Comparison of ENCODE assay signal across 12 cellular contexts in the genomic region with DNA sequence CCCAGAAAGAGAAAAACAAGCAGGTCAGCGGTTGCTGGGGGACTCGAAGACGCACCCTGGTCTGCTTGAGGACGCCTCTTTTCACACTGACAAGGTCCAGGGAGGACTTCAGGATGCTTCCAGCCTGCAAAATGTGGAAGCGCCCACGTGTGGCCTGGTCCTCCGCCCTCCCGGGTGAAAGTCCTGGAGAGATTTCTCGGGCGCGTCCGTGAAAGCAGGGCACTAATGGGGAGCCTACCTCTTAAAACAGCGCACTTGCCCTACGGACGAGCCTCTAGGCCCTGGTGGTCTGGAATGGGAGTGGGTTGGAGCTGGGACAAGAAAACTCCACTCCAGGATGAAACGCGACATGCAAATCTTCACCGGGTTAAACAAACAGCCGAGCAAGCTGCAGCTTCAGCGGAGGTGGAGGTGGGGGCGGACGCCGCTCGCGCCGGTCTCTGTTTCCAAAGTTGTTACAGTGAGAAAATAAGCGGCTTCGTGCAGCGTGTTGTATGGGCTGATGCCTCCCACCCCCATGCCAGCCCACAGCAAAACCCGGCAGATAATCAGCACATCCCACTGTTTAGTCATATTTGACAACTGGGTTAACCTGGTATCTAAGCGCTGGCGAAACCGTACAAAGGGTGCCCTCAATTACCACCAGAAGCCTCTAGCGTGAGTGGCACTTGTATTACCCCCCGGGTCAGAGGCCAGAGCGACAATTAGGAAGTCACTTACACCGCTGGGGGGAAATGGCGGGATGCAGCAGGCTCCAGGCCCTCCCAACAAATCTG. TPM values are rescaled to one million over a fixed set of nuclear protein-coding genes. Genes with fewer than 3 reads are reported as not detected.
DNase-seq lines count a peak whose midpoint lies in the region; ATAC-seq and TF ChIP-seq lines count a peak whose summit lies in the region.
"Had no signal": no experiment of that assay in that cellular context is flagged by ENCODE, and none has a peak within 500 bp of the region (broad histone marks: within the 10 kb centered on the region; RNA-seq: fewer than 3 reads in every experiment).

No MANE protein-coding gene starts in this region.

- H3K4me3 ChIP-seq in iPS-20b (ENCODE audit: low read length) = peak overlapping the region; percentile 44
- H3K4me3 ChIP-seq: testis had no signal

- no peak for ATAC-seq in Right ventricle myocardium superior (ENCODE audit: poor library complexity)
- ATAC-seq in GM18858 (IDR thresholded peaks at IDR 0.05; ENCODE audit: unreplicated experiment) = no peak
- ATAC-seq in HG03565 (IDR thresholded peaks at IDR 0.05; ENCODE audit: unreplicated experiment) = no peak
- no peak for ATAC-seq in GM18505 (IDR thresholded peaks at IDR 0.05; ENCODE audit: unreplicated experiment)

- no peaks in the 10 kb centered on the region for H3K36me3 ChIP-seq in iPS-20b (ENCODE audit: insufficient read depth, low read depth, low read length)

- no peaks in the 10 kb centered on the region for H3K9me3 ChIP-seq in iPS-20b (ENCODE audit: insufficient read depth, low read depth, low read length)
- H3K9me3 ChIP-seq: testis had no signal

- peaks cover 100% of the 10 kb centered on the region for H3K27me3 ChIP-seq in iPS-20b (ENCODE audit: insufficient read depth, low read length)

- TF ChIP-seq POLR2A in GM18505 (IDR thresholded peaks at IDR 0.05; ENCODE audit: borderline replicate concordance, extremely low read depth, insufficient read depth, insufficient read length) = no peak

- intact Hi-C loops in Right ventricle myocardium superior (cut with DNase I) = loop anchor here (10.0 kb wide), 1 partner anchor 89 kb away; a partner anchor contains a TSS

- peak; percentile 27 for DNase-seq in stimulated activated CD4-positive, alpha-beta T cell treated with anti-CD3 and anti-CD28 coated beads, Interleukin-4, amount 100 ng/mL, for 1 hour
- DNase-seq in stimulated activated CD4-positive, alpha-beta T cell treated with anti-CD3 and anti-CD28 coated beads, Interleukin-1b, Interleukin-23, amount 100 ng/mL, for 48 hours = no peak
- peak; percentile 69 for DNase-seq in activated CD8-positive, alpha-beta memory T cell treated with anti-CD3 and anti-CD28 coated beads for 24 hours
- no peak for DNase-seq in Right ventricle myocardium superior
- DNase-seq: COR-L47, testis had no signal

- no peak overlapping the region for H3K9ac ChIP-seq in iPS-20b (ENCODE audit: low read depth, low read length)

- no peak overlapping the region for H3K27ac ChIP-seq in iPS-20b (ENCODE audit: low read length)
- H3K27ac ChIP-seq: coronary artery, testis had no signal

- H3K4me1 ChIP-seq in iPS-20b (ENCODE audit: insufficient read depth, low read length) = peaks cover 34% of the 10 kb centered on the region; the same call in 1 of the 2 replicates

RNA-seq across cellular contexts. Expression of a gene that starts 1.1 kb away (rescaled TPM):
- total RNA-seq in Right ventricle myocardium superior = not detected
- total RNA-seq: kidney epithelial cell had no signal

Comparison
In these comparisons a context has a peak if more than half of its experiments do, and no peak if none do; other contexts are left out.
1. DNase-seq: peak in stimulated activated CD4-positive, alpha-beta T cell treated with anti-CD3 and anti-CD28 coated beads, Interleukin-4, amount 100 ng/mL, for 1 hour (single experiment) and activated CD8-positive, alpha-beta memory T cell treated with anti-CD3 and anti-CD28 coated beads for 24 hours (single experiment); none in stimulated activated CD4-positive, alpha-beta T cell treated with anti-CD3 and anti-CD28 coated beads, Interleukin-1b, Interleukin-23, amount 100 ng/mL, for 48 hours (single experiment) and Right ventricle myocardium superior (single experiment).